In genomic region chr17:44176671-44177501, GRCh38 we compare ENCODE assay signal across 23 cellular contexts. TPM values are rescaled to one million over a fixed set of nuclear protein-coding genes. Genes with fewer than 3 reads are reported as not detected.
DNase-seq lines count a peak whose midpoint lies in the region; ATAC-seq and TF ChIP-seq lines count a peak whose summit lies in the region.
"Had no signal": no experiment of that assay in that cellular context is flagged by ENCODE, and none has a peak within 500 bp of the region (broad histone marks: within the 10 kb centered on the region; RNA-seq: fewer than 3 reads in every experiment).

No MANE protein-coding gene starts in this region.

- H3K9me3 ChIP-seq in CD8-positive, alpha-beta T cell (ENCODE audit: low read length): no peaks in the 10 kb centered on the region
- H3K9me3 ChIP-seq in T-helper 17 cell (ENCODE audit: control insufficient read depth, low read length, poor library complexity, severe bottlenecking): no peaks in the 10 kb centered on the region
- H3K9me3 ChIP-seq in osteoblast (ENCODE audit: low read depth, low read length): no peaks in the 10 kb centered on the region
- H3K9me3 ChIP-seq in adrenal gland (replicated peaks in 1 of 3): no peaks in the 10 kb centered on the region
- H3K9me3 ChIP-seq: breast epithelium, transverse colon had no signal

- no peak overlapping the region for H3K27ac ChIP-seq in CD8-positive, alpha-beta T cell (ENCODE audit: low read depth, low read length)
- H3K27ac ChIP-seq in osteoblast (ENCODE audit: low read depth, low read length): no peak overlapping the region
- no peak overlapping the region for H3K27ac ChIP-seq in adrenal gland
- H3K27ac ChIP-seq: breast epithelium, coronary artery, skin epidermis, transverse colon had no signal

- H3K79me2 ChIP-seq in osteoblast (ENCODE audit: insufficient read depth, low read length): no peaks in the 10 kb centered on the region

- no peaks in the 10 kb centered on the region for H3K9me3 Mint-ChIP-seq in CD8-positive, alpha-beta T cell
- H3K9me3 Mint-ChIP-seq: activated T-helper 17 cell treated with anti-CD3 and anti-CD28 coated beads, Interleukin-2, amount 50 U/mL, for 72 hours; mesothelial cell of epicardium; natural killer cell treated with Interleukin-12 subunit alpha and Interleukin-12 subunit beta and Interleukin-15 and Interleukin-18, amount 100 ng/mL, for 72 hours; stimulated activated naive CD8-positive, alpha-beta T cell treated with anti-CD3 and anti-CD28 coated beads, Interleukin-15, Interleukin-2, amounts not matched to agents 100 ng/mL and 50 ng/mL, for 24 hours had no signal

- TF ChIP-seq CTCF in CD8-positive, alpha-beta T cell (IDR thresholded peaks at IDR 0.05): no peak
- no peak for TF ChIP-seq CTCF in osteoblast (IDR thresholded peaks at IDR 0.05; ENCODE audit: extremely low read depth, low read depth, low read length)
- no peak for TF ChIP-seq CTCF in adrenal gland (IDR thresholded peaks at IDR 0.05)

- POLR2A ChIA-PET in CD8-positive, alpha-beta T cell (lab: Charles Lee): no interaction called here

- H3K4me2 ChIP-seq in osteoblast (ENCODE audit: insufficient read depth, low read length): no peak overlapping the region

- no peaks in the 10 kb centered on the region for H3K27me3 Mint-ChIP-seq in CD8-positive, alpha-beta T cell (ENCODE audit: low read depth)
- no peaks in the 10 kb centered on the region for H3K27me3 Mint-ChIP-seq in T-helper 17 cell
- H3K27me3 Mint-ChIP-seq: activated T-helper 17 cell treated with anti-CD3 and anti-CD28 coated beads, Interleukin-2, amount 50 U/mL, for 72 hours; natural killer cell treated with Interleukin-12 subunit alpha and Interleukin-12 subunit beta and Interleukin-15 and Interleukin-18, amount 100 ng/mL, for 72 hours; progenitor cell of endocrine pancreas; stimulated activated naive CD8-positive, alpha-beta T cell treated with anti-CD3 and anti-CD28 coated beads, Interleukin-15, Interleukin-2, amounts not matched to agents 100 ng/mL and 50 ng/mL, for 24 hours had no signal

- no peak for TF ChIP-seq POLR2A in adrenal gland (IDR thresholded peaks at IDR 0.05)

- H4K20me1 ChIP-seq in osteoblast (ENCODE audit: insufficient read depth, low read length): no peaks in the 10 kb centered on the region

- H2AFZ ChIP-seq in osteoblast (ENCODE audit: low read length): no peak overlapping the region

- H3K36me3 Mint-ChIP-seq in CD8-positive, alpha-beta T cell: peaks cover 36% of the 10 kb centered on the region
- no peaks in the 10 kb centered on the region for H3K36me3 Mint-ChIP-seq in T-helper 17 cell (ENCODE audit: low read depth)

- peaks cover 7% of the 10 kb centered on the region for H3K4me1 Mint-ChIP-seq in CD8-positive, alpha-beta T cell (ENCODE audit: low read depth)
- H3K4me1 Mint-ChIP-seq in T-helper 17 cell: peaks cover 6% of the 10 kb centered on the region
- H3K4me1 Mint-ChIP-seq: activated T-helper 17 cell treated with anti-CD3 and anti-CD28 coated beads, Interleukin-2, amount 50 U/mL, for 72 hours; mesothelial cell of epicardium had no signal

- no peak for ATAC-seq in CD8-positive, alpha-beta T cell
- no peak for ATAC-seq in T-helper 17 cell
- ATAC-seq: activated T-helper 17 cell treated with anti-CD3 and anti-CD28 coated beads, Interleukin-2, amount 50 U/mL, for 72 hours; left colon had no signal

- no peak for DNase-seq in CD8-positive, alpha-beta T cell
- no peak for DNase-seq in T-helper 17 cell
- peak; percentile 80 for DNase-seq in osteoblast (ENCODE audit: insufficient read length, low spot score, missing footprints)
- no peak for DNase-seq in adrenal gland
- DNase-seq in NCI-H1092 (lab: John Stamatoyannopoulos, UW): no peak
- no peak for DNase-seq in stimulated activated CD4-positive, alpha-beta T cell treated with anti-CD3 and anti-CD28 coated beads, Interleukin-2, amount 100 ng/mL, for 24 hours
- DNase-seq: activated CD4-positive, alpha-beta T cell treated with anti-CD3 and anti-CD28 coated beads for 1 hour; DMS79 treated with DMSO at 0.1 percent for 48 hours; GOT3; left colon; NCI-H187; NCI-H2227 treated with DMSO at 0.1 percent for 48 hours; NCI-H774; SHP77 treated with DMSO at 0.1 percent for 48 hours; transverse colon had no signal

- CTCF ChIA-PET in CD8-positive, alpha-beta T cell (lab: Charles Lee): interaction anchor here (1.0 kb wide), 1 partner anchor 33 kb away, joined by 3 read pairs; no protein-coding TSS in a partner anchor

- H3K36me3 ChIP-seq in CD8-positive, alpha-beta T cell (ENCODE audit: insufficient read depth, low read length): peaks cover 8% of the 10 kb centered on the region
- H3K36me3 ChIP-seq in osteoblast (ENCODE audit: insufficient read depth, low read length): peaks cover 8% of the 10 kb centered on the region
- H3K36me3 ChIP-seq in adrenal gland (replicated peaks in 1 of 2): peaks cover 0 to 10% of the 10 kb centered on the region in 2 donors
- H3K36me3 ChIP-seq: breast epithelium had no signal

- no peaks in the 10 kb centered on the region for H3K27me3 ChIP-seq in CD8-positive, alpha-beta T cell (ENCODE audit: insufficient read depth, low read length)
- no peaks in the 10 kb centered on the region for H3K27me3 ChIP-seq in osteoblast (ENCODE audit: insufficient read depth, low read length)
- no peaks in the 10 kb centered on the region for H3K27me3 ChIP-seq in adrenal gland
- H3K27me3 ChIP-seq: breast epithelium, transverse colon had no signal

- intact Hi-C loops in CD8-positive, alpha-beta T cell (cut with DNase I, micrococcal nuclease): no loop called here
- intact Hi-C loops in adrenal gland (cut with DNase I): no loop called here

- no peak overlapping the region for H3K4me3 ChIP-seq in CD8-positive, alpha-beta T cell (ENCODE audit: low read depth, low read length)
- H3K4me3 ChIP-seq in osteoblast (ENCODE audit: insufficient read depth, low read length) (no peak overlapping the region), adrenal gland (no peak overlapping the region)
- H3K4me3 ChIP-seq: breast epithelium, coronary artery, skin epidermis, transverse colon had no signal

- peak overlapping the region; percentile 27 for H3K27ac Mint-ChIP-seq in CD8-positive, alpha-beta T cell
- peak overlapping the region; percentile 74 for H3K27ac Mint-ChIP-seq in T-helper 17 cell
- H3K27ac Mint-ChIP-seq: activated T-helper 17 cell treated with anti-CD3 and anti-CD28 coated beads, Interleukin-2, amount 50 U/mL, for 72 hours; mesothelial cell of epicardium; natural killer cell treated with Interleukin-12 subunit alpha and Interleukin-12 subunit beta and Interleukin-15 and Interleukin-18, amount 100 ng/mL, for 72 hours; stimulated activated naive CD8-positive, alpha-beta T cell treated with anti-CD3 and anti-CD28 coated beads, Interleukin-15, Interleukin-2, amounts not matched to agents 100 ng/mL and 50 ng/mL, for 24 hours had no signal

- 85 to 92% (median 91%) methylated on average over 8 to 54 of the region's 54 CpGs for WGBS in adrenal gland, 4 donors

- H3K4me1 ChIP-seq in CD8-positive, alpha-beta T cell (ENCODE audit: insufficient read depth, low read length): no peaks in the 10 kb centered on the region
- H3K4me1 ChIP-seq in osteoblast (ENCODE audit: insufficient read depth, low read length) (no peaks in the 10 kb centered on the region), adrenal gland (replicated peaks in 1 of 2) (peaks cover 0 to 7% of the 10 kb centered on the region in 2 donors)
- H3K4me1 ChIP-seq: breast epithelium had no signal

- no peak overlapping the region for H3K4me3 Mint-ChIP-seq in CD8-positive, alpha-beta T cell
- no peak overlapping the region for H3K4me3 Mint-ChIP-seq in T-helper 17 cell
- H3K4me3 Mint-ChIP-seq: activated T-helper 17 cell treated with anti-CD3 and anti-CD28 coated beads, Interleukin-2, amount 50 U/mL, for 72 hours; mesothelial cell of epicardium; natural killer cell treated with Interleukin-12 subunit alpha and Interleukin-12 subunit beta and Interleukin-15 and Interleukin-18, amount 100 ng/mL, for 72 hours; stimulated activated naive CD8-positive, alpha-beta T cell treated with anti-CD3 and anti-CD28 coated beads, Interleukin-15, Interleukin-2, amounts not matched to agents 100 ng/mL and 50 ng/mL, for 24 hours had no signal

RNA-seq across cellular contexts. Expression of gene ASB16, which starts 6.4 kb away (rescaled TPM):
- not detected for total RNA-seq in CD8-positive, alpha-beta T cell
- not detected for total RNA-seq in T-helper 17 cell
- not detected in 2 replicates for total RNA-seq in osteoblast
- under 1 TPM in 6 of 8 donors, not detected in 2; 0.22 to 0.83 (median 0.45) TPM for total RNA-seq in adrenal gland
- polyA plus RNA-seq in adrenal gland: under 1 TPM; 0.13 to 0.48 (median 0.16) TPM

RNA-seq across cellular contexts. Expression of gene TMUB2, which starts 9.9 kb away (rescaled TPM):
- total RNA-seq in CD8-positive, alpha-beta T cell: 10 to 100 TPM; 43.2 to 43.8 TPM
- total RNA-seq in T-helper 17 cell (10 to 100 TPM; 52.2 to 53.1 TPM), osteoblast (27.1 and 27.9 TPM in 2 replicates), adrenal gland (10 to 100 TPM; 21.8 to 48.6 (median 40.3) TPM)
- polyA plus RNA-seq in adrenal gland: 10 to 100 TPM; 22.8 to 89.3 (median 79.1) TPM

RNA-seq across cellular contexts. Expression of gene ATXN7L3, which starts 22.8 kb away (rescaled TPM):
- 10 to 100 TPM; 85.5 to 85.7 TPM for total RNA-seq in CD8-positive, alpha-beta T cell
- total RNA-seq in T-helper 17 cell (10 to 100 TPM; 97.1 to 97.5 TPM), osteoblast (34.5 and 38.4 TPM in 2 replicates), adrenal gland (10 to 100 TPM; 21.3 to 61.4 (median 49.7) TPM)
- 10 to 100 TPM; 19.6 to 81.4 (median 47.1) TPM for polyA plus RNA-seq in adrenal gland

RNA-seq across cellular contexts. Expression of gene HROB, which starts 35.2 kb away (rescaled TPM):
- total RNA-seq in CD8-positive, alpha-beta T cell: 1 to 10 TPM; 4.0 to 4.9 TPM
- total RNA-seq in T-helper 17 cell (1 to 10 TPM; 2.6 to 5.7 TPM), osteoblast (1.8 TPM in 2 replicates), adrenal gland (1 to 10 TPM in 2 of 8 donors, under 1 TPM in 5, not detected in 1; 0.49 to 2.6 (median 0.83) TPM)
- polyA plus RNA-seq in adrenal gland: 1 to 10 TPM in 2 of 3 donors, under 1 TPM in 1; 0.42 to 2.6 (median 1.5) TPM

RNA-seq across cellular contexts. Expression of gene UBTF, which starts 42.6 kb away (rescaled TPM):
- 100 to 1,000 TPM; 151 to 155 TPM for total RNA-seq in CD8-positive, alpha-beta T cell
- total RNA-seq in T-helper 17 cell (100 to 1,000 TPM; 121 to 140 TPM), osteoblast (49.6 and 51.3 TPM in 2 replicates), adrenal gland (10 to 100 TPM; 51.7 to 92.6 (median 66.6) TPM)
- polyA plus RNA-seq in adrenal gland: 10 to 100 TPM; 37.1 to 80.6 (median 51.3) TPM
